14 cellular contexts compared by ENCODE assay signal in genomic region chr3:71482771-71483170, GRCh38.
"Had no signal": no experiment of that assay in that cellular context is flagged by ENCODE, and none has a peak within 500 bp of the region (broad histone marks: within the 10 kb centered on the region; RNA-seq: fewer than 3 reads in every experiment).

No MANE protein-coding gene starts in this region.

- H3K27me3 ChIP-seq: adrenal gland had no signal

- H3K36me3 ChIP-seq: adrenal gland, prostate gland, thoracic aorta had no signal

- H3K4me3 Mint-ChIP-seq: mesothelial cell of epicardium, neural crest cell had no signal

- H3K9me3 ChIP-seq: adrenal gland, prostate gland, thoracic aorta had no signal

- ATAC-seq: esophagus mucosa, right cardiac atrium had no signal

- H3K27ac Mint-ChIP-seq: mesothelial cell of epicardium had no signal

- H3K4me1 ChIP-seq: prostate gland had no signal

- H3K4me1 Mint-ChIP-seq: neural crest cell had no signal

- H3K9me3 Mint-ChIP-seq: mesothelial cell of epicardium, neural crest cell had no signal

- H3K4me3 ChIP-seq: adrenal gland, lung, prostate gland, thoracic aorta had no signal

- H3K27ac ChIP-seq: adrenal gland, prostate gland, thoracic aorta had no signal

- DNase-seq: activated CD4-positive, alpha-beta T cell treated with anti-CD3 and anti-CD28 coated beads, Interleukin-2, amount 50 U/mL, for 4 hours; activated CD4-positive, CD25-positive, alpha-beta regulatory T cell; activated CD8-positive, alpha-beta memory T cell treated with anti-CD3 and anti-CD28 coated beads, Interleukin-2, amount 50 U/mL, for 48 hours; activated effector memory CD4-positive, alpha-beta T cell treated with Interleukin-2 at 50 U/mL for 16 hours; adrenal gland; islet precursor cell; right cardiac atrium; small intestine had no signal
